Comparison of ENCODE assay signal across 12 cellular contexts in the genomic region with DNA sequence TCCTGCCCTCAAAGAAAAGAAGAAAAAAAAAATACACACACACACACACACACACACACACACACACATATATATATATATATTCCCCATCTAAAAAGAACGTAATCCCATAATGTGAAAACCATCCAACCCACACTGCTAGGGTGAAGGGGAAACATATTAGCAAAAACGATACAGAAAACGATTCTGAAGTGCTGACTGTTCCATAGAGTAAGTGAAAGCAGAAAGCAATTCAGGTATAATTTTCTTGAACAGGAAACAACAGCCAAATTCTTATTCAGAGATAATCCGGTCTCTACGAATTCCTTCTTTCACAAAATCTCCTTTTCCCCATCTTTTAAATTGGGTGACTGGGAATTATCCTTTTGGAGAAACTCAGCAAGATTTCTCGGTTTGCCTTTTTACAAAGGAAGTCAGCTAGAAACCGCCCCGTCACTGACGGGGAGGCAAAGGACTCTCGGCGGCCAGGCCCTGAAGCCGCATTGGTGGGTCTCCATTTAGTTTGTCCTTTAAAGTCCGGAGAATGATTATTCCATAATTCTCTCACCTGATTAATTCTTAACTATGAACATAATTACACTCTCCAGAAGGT.
DNase-seq lines count a peak whose midpoint lies in the region; ATAC-seq and TF ChIP-seq lines count a peak whose summit lies in the region.
"Had no signal": no experiment of that assay in that cellular context is flagged by ENCODE, and none has a peak within 500 bp of the region (broad histone marks: within the 10 kb centered on the region; RNA-seq: fewer than 3 reads in every experiment).

No MANE protein-coding gene starts in this region.

- H3K4me2 ChIP-seq in GM23248 (ENCODE audit: unreplicated experiment) = peak overlapping the region; percentile 70
- H3K4me2 ChIP-seq: BLaER1 had no signal

- intact Hi-C loops in body of pancreas (cut with DNase I) (no loop called here), psoas muscle (cut with DNase I) (no loop called here)

- peak overlapping the region; percentile 62 for H2AFZ ChIP-seq in GM23248

- TF ChIP-seq POLR2A in body of pancreas (IDR thresholded peaks at IDR 0.05) = no peak

- in situ Hi-C loops in GM23248 (cut with MboI) = no loop called here

- no peaks in the 10 kb centered on the region for H3K9me2 ChIP-seq in GM23248 (ENCODE audit: insufficient read depth)

- peaks cover 14% of the 10 kb centered on the region for H3F3A ChIP-seq in GM23248 (ENCODE audit: insufficient read depth)

- peaks cover 27% of the 10 kb centered on the region for H3K4me1 ChIP-seq in GM23248 (ENCODE audit: insufficient read depth)
- H3K4me1 ChIP-seq in body of pancreas = peaks cover 7% of the 10 kb centered on the region
- H3K4me1 ChIP-seq in iPS DF 6.9 (ENCODE audit: control insufficient read depth, insufficient read depth, low read length) = no peaks in the 10 kb centered on the region
- no peaks in the 10 kb centered on the region for H3K4me1 ChIP-seq in psoas muscle

- WGBS in GM23248 (ENCODE audit: low coverage in 1 of 2, low lambda C conversion rate in 2 of 2, missing lambda C conversion rate in 2 of 2), 2 experiments = 21 to 23% methylated on average over 13 of the region's 13 CpGs
- WGBS in body of pancreas, 2 donors = 38 to 43% methylated on average over 13 of the region's 13 CpGs
- no CpG with 5 or more reads among the region's 13 CpGs for WGBS in iPS DF 6.9 (ENCODE audit: insufficient coverage, insufficient read length)
- WGBS in psoas muscle, 3 donors = 17 to 21% (median 19%) methylated on average over 13 of the region's 13 CpGs

- H3K27ac ChIP-seq in GM23248 (no peak overlapping the region), body of pancreas (no peak overlapping the region), iPS DF 6.9 (ENCODE audit: low read length) (no peak overlapping the region), psoas muscle (no peak overlapping the region)
- H3K27ac ChIP-seq: BLaER1, SK-N-MC had no signal

- no peak for TF ChIP-seq CTCF in body of pancreas (IDR thresholded peaks at IDR 0.05)
- TF ChIP-seq CTCF in psoas muscle (IDR thresholded peaks at IDR 0.05) = no peak
- no peak for TF ChIP-seq CTCF in omental fat pad (IDR thresholded peaks at IDR 0.05)

- H3K4me3 ChIP-seq in GM23248 = peak overlapping the region; percentile 57
- no peak overlapping the region for H3K4me3 ChIP-seq in body of pancreas
- peak overlapping the region; percentile 40; the same call in 1 of the 2 replicates for H3K4me3 ChIP-seq in iPS DF 6.9 (ENCODE audit: low read length)
- H3K4me3 ChIP-seq in psoas muscle = peak overlapping the region; percentile 52
- H3K4me3 ChIP-seq: BLaER1, SK-N-MC had no signal

- peak; percentile 26 for DNase-seq in GM23248
- no peak for DNase-seq in body of pancreas
- DNase-seq in iPS DF 6.9 (ENCODE audit: low read depth, low spot score) = no peak
- peak in 1 of 2 donors; percentile 25 for DNase-seq in psoas muscle
- DNase-seq in DMS153 treated with DMSO at 0.1 percent for 48 hours (lab: John Stamatoyannopoulos, UW; ENCODE audit: unreplicated experiment) = no peak
- no peak for DNase-seq in NCI-H1694 (lab: John Stamatoyannopoulos, UW)
- DNase-seq in omental fat pad (ENCODE audit: low spot score) = no peak
- DNase-seq in activated gamma-delta T cell treated with Interleukin-2 at 50 U/mL for 16 hours = no peak
- DNase-seq: mammary epithelial cell, NCI-H1048 had no signal

- no peaks in the 10 kb centered on the region for H3K79me2 ChIP-seq in GM23248 (ENCODE audit: insufficient read depth)

- H3K9ac ChIP-seq in GM23248 = no peak overlapping the region
- H3K9ac ChIP-seq: BLaER1 had no signal

- H3K9me3 ChIP-seq in GM23248 (ENCODE audit: low read depth) (no peaks in the 10 kb centered on the region), body of pancreas (no peaks in the 10 kb centered on the region), iPS DF 6.9 (ENCODE audit: control insufficient read depth, insufficient read depth, low read length) (no peaks in the 10 kb centered on the region), psoas muscle (no peaks in the 10 kb centered on the region)

- ATAC-seq in body of pancreas (peak; percentile 15), psoas muscle (no peak), omental fat pad (ENCODE audit: low FRiP score) (no peak)

- H3K36me3 ChIP-seq in GM23248 (ENCODE audit: low read depth) = no peaks in the 10 kb centered on the region
- no peaks in the 10 kb centered on the region for H3K36me3 ChIP-seq in body of pancreas (replicated peaks in 1 of 2; ENCODE audit: insufficient read depth in 1 of 2, low read depth in 2 of 2)
- H3K36me3 ChIP-seq in iPS DF 6.9 (ENCODE audit: control insufficient read depth, insufficient read depth, low read length) = no peaks in the 10 kb centered on the region
- H3K36me3 ChIP-seq in psoas muscle (ENCODE audit: insufficient read depth in 1 of 2, low read depth in 1 of 2) = no peaks in the 10 kb centered on the region
- H3K36me3 ChIP-seq: BLaER1 had no signal

- peaks cover 69% of the 10 kb centered on the region for H3K27me3 ChIP-seq in GM23248 (replicated peaks; ENCODE audit: insufficient read depth)
- H3K27me3 ChIP-seq in body of pancreas = peaks cover 0 to 9% of the 10 kb centered on the region in 2 donors
- H3K27me3 ChIP-seq in iPS DF 6.9 (ENCODE audit: control insufficient read depth, insufficient read depth, low read length) = no peaks in the 10 kb centered on the region
- peaks cover 0 to 16% (median 2%) of the 10 kb centered on the region in 3 donors for H3K27me3 ChIP-seq in psoas muscle (ENCODE audit: insufficient read depth in 3 of 3, low read length in 2 of 3)

- H4K20me1 ChIP-seq in GM23248 (ENCODE audit: insufficient read depth) = no peaks in the 10 kb centered on the region

Comparison
In these comparisons a context has a peak if more than half of its experiments do, and no peak if none do; other contexts are left out.
1. H3K4me3 ChIP-seq: peak in GM23248 (single experiment), iPS DF 6.9 (single experiment) and psoas muscle (single experiment); none in body of pancreas (0 of 2).